Comparison of ENCODE assay signal across 23 cellular contexts in the genomic region with DNA sequence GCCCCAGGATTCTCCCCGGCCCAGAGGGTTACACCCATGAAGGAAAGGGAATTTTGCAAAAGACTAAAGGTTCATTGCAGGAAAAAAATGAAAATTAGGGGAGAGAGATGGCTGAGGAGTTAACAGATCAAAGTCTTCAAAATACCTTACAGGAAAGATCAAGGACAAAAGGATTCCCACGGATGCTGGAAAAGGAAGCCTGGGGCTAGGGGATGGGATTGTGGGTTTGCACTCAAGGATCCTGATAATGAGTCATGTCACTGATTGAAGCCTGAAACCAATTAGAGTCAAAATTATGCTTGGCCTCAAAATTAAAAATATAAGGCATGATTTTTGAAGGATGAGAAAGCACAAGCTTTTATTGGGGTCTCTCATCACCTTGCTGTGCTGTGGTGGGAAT.
"Had no signal": no experiment of that assay in that cellular context is flagged by ENCODE, and none has a peak within 500 bp of the region (broad histone marks: within the 10 kb centered on the region; RNA-seq: fewer than 3 reads in every experiment).

No MANE protein-coding gene starts in this region.

- H3K27ac ChIP-seq: RWPE1 had no signal

- H3K9ac ChIP-seq: SK-N-SH had no signal

- DNase-seq: IMR-90, Karpas-422, KG1, MM.1S, NCI-H1048, NCI-H1105, NCI-H1417, NCI-H146, NCI-H1694 treated with DMSO at 0.1 percent for 48 hours, NCI-H1930, NCI-H2081, NCI-H2171, NCI-H226, NCI-H446, NCI-H510A, NCI-H524 treated with DMSO at 0.1 percent for 48 hours, NCI-H69, NCI-H774, SHP77, SK-N-SH, SW 1271 had no signal

- H3K4me2 ChIP-seq: SK-N-SH had no signal

- ATAC-seq: HepG2 had no signal
